Comparison of ENCODE assay signal across 8 cellular contexts in the genomic region with DNA sequence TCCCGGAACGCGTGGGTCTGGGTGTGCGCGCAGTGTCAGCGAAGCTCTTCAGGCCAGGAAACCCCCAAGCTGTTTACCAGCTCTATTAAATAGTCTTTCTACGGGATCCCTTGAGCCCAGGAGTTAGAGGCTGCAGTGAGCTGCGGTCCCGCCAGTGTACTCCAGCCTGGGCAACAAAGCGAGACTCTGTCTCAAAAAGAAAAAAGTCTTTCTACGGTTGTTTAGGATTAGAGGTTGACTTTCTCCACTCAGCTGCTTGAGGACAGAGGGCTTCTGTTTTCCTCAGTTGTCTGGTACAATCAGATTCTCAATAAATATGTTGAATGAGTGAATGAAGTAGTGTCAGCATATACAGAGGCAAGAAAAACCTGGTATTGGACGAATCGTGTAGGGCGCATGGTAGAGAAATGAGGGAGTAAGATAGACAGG. TPM values are rescaled to one million over a fixed set of nuclear protein-coding genes. Genes with fewer than 3 reads are reported as not detected.
DNase-seq lines count a peak whose midpoint lies in the region; TF ChIP-seq lines count a peak whose summit lies in the region.

No MANE protein-coding gene starts in this region.

- peak overlapping the region; percentile 7 to 12; a peak in 1 of 4 replicates for H3K27ac ChIP-seq in SK-N-SH (ENCODE audit: low read depth in 2 of 2, low read length in 1 of 2)

- no peak for TF ChIP-seq EP300 in SK-N-SH (IDR thresholded peaks at IDR 0.05; ENCODE audit: borderline replicate concordance in 1 of 2, low read depth in 1 of 2, low read length in 1 of 2)

- TF ChIP-seq RAD21 in SK-N-SH (IDR thresholded peaks at IDR 0.05; ENCODE audit: low read length) = no peak

- CTCF ChIA-PET in SK-N-SH (lab: Yijun Ruan, JAX) = interaction anchor here (1.0 to 2.0 kb wide), 2 partner anchors 76 to 78 kb away, joined by 4 read pairs; no protein-coding TSS in a partner anchor
- CTCF ChIA-PET in HEK293T (lab: Yijun Ruan, JAX) = no interaction called here

- peaks cover 8 to 14% of the 10 kb centered on the region in 2 experiments; a peak in 3 of 4 replicates for H3K4me1 ChIP-seq in SK-N-SH (ENCODE audit: control insufficient read depth in 1 of 2, insufficient read depth in 2 of 2, low read depth in 1 of 2, low read length in 1 of 2)

- no peaks in the 10 kb centered on the region for H3K9me2 ChIP-seq in SK-N-SH

- peaks cover 4% of the 10 kb centered on the region for H3F3A ChIP-seq in SK-N-SH (replicated peaks; ENCODE audit: insufficient read depth)

- H4K20me1 ChIP-seq in SK-N-SH (ENCODE audit: insufficient read depth) = peaks cover 9% of the 10 kb centered on the region; the same call in 1 of the 2 replicates

- H2AFZ ChIP-seq in SK-N-SH (ENCODE audit: low read depth) = no peak overlapping the region

- 5% methylated on average over 13 of the region's 14 CpGs for WGBS in SK-N-SH (ENCODE audit: low lambda C conversion rate)

- no peaks in the 10 kb centered on the region for H3K27me3 ChIP-seq in SK-N-SH (ENCODE audit: insufficient read depth)

- H3K4me2 ChIP-seq in SK-N-SH = peak overlapping the region; percentile 86

- peaks cover 57% of the 10 kb centered on the region for H3K79me2 ChIP-seq in SK-N-SH (ENCODE audit: insufficient read depth)

- H3K4me3 ChIP-seq in GM12865 (ENCODE audit: low read depth, low read length) (peak overlapping the region; percentile 63), SK-N-SH (ENCODE audit: low read depth in 2 of 2, low read length in 1 of 2) (peak overlapping the region; percentile 97 to 98), fibroblast of the aortic adventitia (ENCODE audit: low read depth, low read length) (peak overlapping the region; percentile 93), retinal pigment epithelial cell (ENCODE audit: low read length) (peak overlapping the region; percentile 87)

- POLR2A ChIA-PET in SK-N-SH (lab: Yijun Ruan, JAX) = interaction anchor here (1.1 kb wide), 1 partner anchor 37 kb away, joined by 6 read pairs; no protein-coding TSS in a partner anchor
- POLR2A ChIA-PET in HEK293T (lab: Yijun Ruan, JAX) = interaction anchor here (0.7 to 1.1 kb wide), 2 partner anchors 40 to 103 kb away, joined by 4 read pairs; a partner anchor contains a TSS

- peak overlapping the region; percentile 100 for H3K9ac ChIP-seq in SK-N-SH

- TF ChIP-seq CTCF in GM12865 (IDR thresholded peaks at IDR 0.05; ENCODE audit: insufficient read depth, low read depth, low read length, missing control alignments) = no peak
- TF ChIP-seq CTCF in SK-N-SH (IDR thresholded peaks at IDR 0.05) = no peak
- no peak for TF ChIP-seq CTCF in fibroblast of the aortic adventitia (IDR thresholded peaks at IDR 0.05; ENCODE audit: insufficient read depth, low read length)
- TF ChIP-seq CTCF in retinal pigment epithelial cell (conservative IDR thresholded peaks at IDR 0.05; ENCODE audit: low read depth, low read length) = no peak

- no peak for DNase-seq in GM12865 (ENCODE audit: low read depth)
- DNase-seq in SK-N-SH = no peak
- no peak for DNase-seq in fibroblast of the aortic adventitia (ENCODE audit: low read depth)
- DNase-seq in retinal pigment epithelial cell (ENCODE audit: low read depth) = no peak
- DNase-seq in Kasumi-1 (lab: John Stamatoyannopoulos, UW) = no peak
- DNase-seq in HEK293T (ENCODE audit: extremely low spot score) = no peak
- DNase-seq in activated gamma-delta T cell (lab: John Stamatoyannopoulos, UW) = no peak
- DNase-seq in stimulated activated CD4-positive, alpha-beta T cell treated with anti-CD3 and anti-CD28 coated beads, Interleukin-4, amount 100 ng/mL, for 1 hour = no peak

- H3K9me3 ChIP-seq in SK-N-SH = no peaks in the 10 kb centered on the region

- H3K36me3 ChIP-seq in SK-N-SH (replicated peaks in 1 of 2; ENCODE audit: control insufficient read depth in 1 of 2, insufficient read depth in 2 of 2, low read length in 1 of 2) = peaks cover 20 to 32% of the 10 kb centered on the region in 2 experiments

TF ChIP-seq in SK-N-SH, 30 proteins besides CTCF, POLR2A, EP300 and RAD21:
- TF ChIP-seq TCF12 (IDR thresholded peaks at IDR 0.05) = no peak
- no peak for TF ChIP-seq YY1 (IDR thresholded peaks at IDR 0.05; ENCODE audit: low read depth)
- TF ChIP-seq FOSL2 (IDR thresholded peaks at IDR 0.05; ENCODE audit: borderline replicate concordance, low read depth) = no peak

TF ChIP-seq in HEK293T, 16 proteins besides CTCF, POLR2A, EP300 and RAD21:
- TF ChIP-seq FOXM1 (IDR thresholded peaks at IDR 0.05; ENCODE audit: borderline replicate concordance) = no peak

RNA-seq across cellular contexts. Expression of a gene that starts 0.6 kb away (rescaled TPM):
- polyA plus RNA-seq in SK-N-SH (2012; rRNA removed) = 39.2 and 73.6 TPM in 2 replicates
- polyA plus RNA-seq in SK-N-SH (2012; cell fraction: cytosol; rRNA removed) = 37.0 and 42.0 TPM in 2 replicates
- polyA plus RNA-seq in SK-N-SH (2012; cell fraction: nucleus; rRNA removed) = 77.9 and 98.0 TPM in 2 replicates
- total RNA-seq in fibroblast of the aortic adventitia (ENCODE audit: low replicate concordance) = 22.7 and 71.2 TPM in 2 replicates

RNA-seq across cellular contexts. Expression of a gene that starts 16.9 kb away (rescaled TPM):
- not detected in 2 replicates for polyA plus RNA-seq in SK-N-SH (2012; rRNA removed)
- 0.01 TPM in 1 of 2 replicates, not detected in the other for polyA plus RNA-seq in SK-N-SH (2012; cell fraction: cytosol; rRNA removed)
- 0.15 TPM in 1 of 2 replicates, not detected in the other for polyA plus RNA-seq in SK-N-SH (2012; cell fraction: nucleus; rRNA removed)
- not detected in 2 replicates for total RNA-seq in fibroblast of the aortic adventitia (ENCODE audit: low replicate concordance)

RNA-seq across cellular contexts. Expression of a gene that starts 39.8 kb away (rescaled TPM):
- 28.9 and 31.4 TPM in 2 replicates for polyA plus RNA-seq in SK-N-SH (2012; rRNA removed)
- 21.5 and 28.9 TPM in 2 replicates for polyA plus RNA-seq in SK-N-SH (2012; cell fraction: cytosol; rRNA removed)
- 30.7 and 36.1 TPM in 2 replicates for polyA plus RNA-seq in SK-N-SH (2012; cell fraction: nucleus; rRNA removed)
- 21.9 and 26.4 TPM in 2 replicates for total RNA-seq in fibroblast of the aortic adventitia (ENCODE audit: low replicate concordance)

RNA-seq across cellular contexts. Expression of a gene that starts 40.2 kb away (rescaled TPM):
- 311 and 382 TPM in 2 replicates for polyA plus RNA-seq in SK-N-SH (2012; rRNA removed)
- polyA plus RNA-seq in SK-N-SH (2012; cell fraction: cytosol; rRNA removed) = 356 and 432 TPM in 2 replicates
- polyA plus RNA-seq in SK-N-SH (2012; cell fraction: nucleus; rRNA removed) = 131 and 164 TPM in 2 replicates
- 44.1 and 57.7 TPM in 2 replicates for total RNA-seq in fibroblast of the aortic adventitia (ENCODE audit: low replicate concordance)

RNA-seq across cellular contexts. Expression of a gene that starts 42.9 kb away (rescaled TPM):
- polyA plus RNA-seq in SK-N-SH (2012; rRNA removed) = 309 and 464 TPM in 2 replicates
- polyA plus RNA-seq in SK-N-SH (2012; cell fraction: cytosol; rRNA removed) = 339 and 481 TPM in 2 replicates
- 288 and 476 TPM in 2 replicates for polyA plus RNA-seq in SK-N-SH (2012; cell fraction: nucleus; rRNA removed)
- total RNA-seq in fibroblast of the aortic adventitia (ENCODE audit: low replicate concordance) = 155 and 317 TPM in 2 replicates
